Comparison of ENCODE assay signal across 19 cellular contexts in the genomic region with DNA sequence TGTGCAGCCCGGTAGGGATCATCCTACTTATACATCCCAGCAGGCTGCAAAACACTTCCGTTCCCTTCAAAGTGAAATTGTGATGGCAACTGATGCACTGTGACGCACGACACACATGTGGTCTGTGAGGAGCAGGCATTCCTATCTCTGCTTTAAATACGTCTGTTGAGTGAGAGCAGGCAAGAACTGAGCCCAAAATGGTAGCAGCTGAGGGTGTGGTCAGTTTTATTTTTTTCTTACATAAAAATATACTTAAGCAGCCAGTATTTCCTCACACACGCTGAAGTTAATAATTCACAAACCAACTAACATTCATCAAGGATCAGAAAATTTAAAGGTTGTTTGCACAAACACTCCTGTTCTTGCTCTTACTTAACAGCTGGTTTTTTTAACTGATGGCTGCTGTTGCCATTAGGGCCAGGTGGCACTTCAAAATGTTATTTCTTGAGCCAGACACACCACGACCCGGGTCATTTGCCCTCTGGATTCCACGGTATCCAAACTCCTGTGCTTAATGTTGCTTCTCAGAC. TPM values are rescaled to one million over a fixed set of nuclear protein-coding genes. Genes with fewer than 3 reads are reported as not detected.
DNase-seq lines count a peak whose midpoint lies in the region; ATAC-seq, FAIRE-seq and TF ChIP-seq lines count a peak whose summit lies in the region.
"Had no signal": no experiment of that assay in that cellular context is flagged by ENCODE, and none has a peak within 500 bp of the region (broad histone marks: within the 10 kb centered on the region; RNA-seq: fewer than 3 reads in every experiment).

No MANE protein-coding gene starts in this region.

- H3K27me3 Mint-ChIP-seq in CD8-positive, alpha-beta memory T cell, result no peaks in the 10 kb centered on the region
- H3K27me3 Mint-ChIP-seq: activated CD4-positive, alpha-beta T cell treated with anti-CD3 and anti-CD28 coated beads, Interleukin-2, amount 10 ng/mL, durations not matched to agents 7 days and 5 days had no signal

- ATAC-seq in A549 (no peak), mucosa of descending colon (peak; percentile 34)
- no peak for ATAC-seq in activated naive CD4-positive, alpha-beta T cell treated with anti-CD3 and anti-CD28 coated beads, Interleukin-2, amount 50 U/mL, for 72 hours
- ATAC-seq: esophagus mucosa, HCT116, K562 had no signal

- DNase-seq in A549 (ENCODE audit: low read depth in 1 of 2, low spot score in 1 of 2), result no peak
- peak; percentile 32 for DNase-seq in DMS53 treated with DMSO at 0.1 percent for 48 hours (lab: John Stamatoyannopoulos, UW; ENCODE audit: unreplicated experiment)
- DNase-seq in mucosa of descending colon, result peak in 1 of 3 donors; percentile 60
- no peak for DNase-seq in activated naive CD4-positive, alpha-beta T cell treated with anti-CD3 and anti-CD28 coated beads, Interleukin-2, amount 50 U/mL, for 72 hours (ENCODE audit: low spot score in 2 of 2)
- no peak for DNase-seq in C1 segment of cervical spinal cord (lab: John Stamatoyannopoulos, UW)
- no peak for DNase-seq in CD8-positive, alpha-beta memory T cell
- no peak for DNase-seq in effector CD4-positive, alpha-beta T cell
- DNase-seq: activated CD4-positive, alpha-beta T cell treated with anti-CD3 and anti-CD28 coated beads, Interleukin-2, amount 10 ng/mL, durations not matched to agents 7 days and 5 days; activated T-cell treated with anti-CD3 and anti-CD28 coated beads, Interleukin-2, amount 50 U/mL, for 1 hour; AML-193; NCI-H524 treated with DMSO at 0.1 percent for 48 hours; stimulated activated CD4-positive, alpha-beta T cell treated with anti-CD3 and anti-CD28 coated beads, Interleukin-15, amount 100 ng/mL, for 24 hours; T-helper 9 cell had no signal

- H3K4me2 ChIP-seq in A549, result peak overlapping the region; percentile 27; the same call in 2 of the 3 replicates

- no peak overlapping the region for H3K4me3 Mint-ChIP-seq in CD8-positive, alpha-beta memory T cell
- H3K4me3 Mint-ChIP-seq: activated CD4-positive, alpha-beta T cell treated with anti-CD3 and anti-CD28 coated beads, Interleukin-2, amount 10 ng/mL, durations not matched to agents 7 days and 5 days; mesothelial cell of epicardium had no signal

- no peaks in the 10 kb centered on the region for H3K9me3 ChIP-seq in A549
- H3K9me3 ChIP-seq in ectodermal cell (ENCODE audit: control insufficient read depth, low read length), result no peaks in the 10 kb centered on the region
- no peaks in the 10 kb centered on the region for H3K9me3 ChIP-seq in mucosa of descending colon
- H3K9me3 ChIP-seq in CD8-positive, alpha-beta memory T cell (ENCODE audit: low read length), result no peaks in the 10 kb centered on the region

- H3K4me3 ChIP-seq in A549, result no peak overlapping the region
- H3K4me3 ChIP-seq in ectodermal cell (ENCODE audit: insufficient read depth, low read depth, low read length), result no peak overlapping the region
- H3K4me3 ChIP-seq in mucosa of descending colon, result no peak overlapping the region
- H3K4me3 ChIP-seq in CD8-positive, alpha-beta memory T cell (ENCODE audit: low read length), result no peak overlapping the region
- H3K4me3 ChIP-seq: K562 had no signal

- intact Hi-C loops in mucosa of descending colon (cut with DNase I, micrococcal nuclease), result loop anchor here (5.0 to 10.0 kb wide), 2 partner anchors 35 to 52 kb away; no protein-coding TSS in a partner anchor

- peaks cover 43% of the 10 kb centered on the region for H3K4me1 ChIP-seq in A549
- peaks cover 74% of the 10 kb centered on the region for H3K4me1 ChIP-seq in ectodermal cell (ENCODE audit: control insufficient read depth, insufficient read depth, low read length)
- H3K4me1 ChIP-seq in mucosa of descending colon (ENCODE audit: low read depth), result peaks cover 87% of the 10 kb centered on the region
- H3K4me1 ChIP-seq in CD8-positive, alpha-beta memory T cell (ENCODE audit: insufficient read depth, low read length), result peaks cover 45% of the 10 kb centered on the region

- no peak for TF ChIP-seq EP300 in A549 (IDR thresholded peaks at IDR 0.05)

- POLR2A ChIA-PET in A549 (lab: Yijun Ruan, JAX), result no interaction called here
- POLR2A ChIA-PET in CD8-positive, alpha-beta memory T cell (lab: Charles Lee), result no interaction called here

- TF ChIP-seq POLR2A in A549 (IDR thresholded peaks at IDR 0.05; ENCODE audit: low read length), result no peak

- H3K9me3 Mint-ChIP-seq in activated naive CD4-positive, alpha-beta T cell treated with anti-CD3 and anti-CD28 coated beads, Interleukin-2, amount 50 U/mL, for 72 hours, result peaks cover 3 to 11% of the 10 kb centered on the region in 2 donors
- peaks cover 0 to 1% (median 0%) of the 10 kb centered on the region in 5 donors for H3K9me3 Mint-ChIP-seq in CD8-positive, alpha-beta memory T cell

- H3K27ac Mint-ChIP-seq in activated naive CD4-positive, alpha-beta T cell treated with anti-CD3 and anti-CD28 coated beads, Interleukin-2, amount 50 U/mL, for 72 hours, result no peak overlapping the region
- H3K27ac Mint-ChIP-seq in CD8-positive, alpha-beta memory T cell, result no peak overlapping the region
- H3K27ac Mint-ChIP-seq: activated CD4-positive, alpha-beta T cell treated with anti-CD3 and anti-CD28 coated beads, Interleukin-2, amount 10 ng/mL, durations not matched to agents 7 days and 5 days; mesothelial cell of epicardium had no signal

- H3K36me3 Mint-ChIP-seq in activated naive CD4-positive, alpha-beta T cell treated with anti-CD3 and anti-CD28 coated beads, Interleukin-2, amount 50 U/mL, for 72 hours, result peaks cover 12 to 25% of the 10 kb centered on the region in 2 donors
- H3K36me3 Mint-ChIP-seq in CD8-positive, alpha-beta memory T cell, result no peaks in the 10 kb centered on the region
- H3K36me3 Mint-ChIP-seq: mesothelial cell of epicardium had no signal

- H3K27ac ChIP-seq in A549 (no peak overlapping the region), ectodermal cell (ENCODE audit: insufficient read depth, low read depth, low read length, poor library complexity, severe bottlenecking) (peak overlapping the region; percentile 38)
- H3K27ac ChIP-seq in CD8-positive, alpha-beta memory T cell (ENCODE audit: low read depth, low read length), result no peak overlapping the region

- CTCF ChIA-PET in A549 (lab: Yijun Ruan, JAX), result no interaction called here
- CTCF ChIA-PET in CD8-positive, alpha-beta memory T cell (lab: Charles Lee), result no interaction called here

- no peak for TF ChIP-seq RAD21 in A549 (conservative IDR thresholded peaks at IDR 0.05 in 1 of 2, IDR thresholded peaks at IDR 0.05 in 1 of 2)

- WGBS in A549 (ENCODE audit: missing lambda C conversion rate), result 73% methylated on average over 9 of the region's 9 CpGs
- 72 to 77% methylated on average over 9 of the region's 9 CpGs for WGBS in ectodermal cell, 2 experiments

- H3K4me1 Mint-ChIP-seq in CD8-positive, alpha-beta memory T cell, result peaks cover 0 to 67% (median 49%) of the 10 kb centered on the region in 3 donors

- TF ChIP-seq CTCF in A549 (IDR thresholded peaks at IDR 0.05) (no peak), mucosa of descending colon (IDR thresholded peaks at IDR 0.05) (no peak)

- H3K36me3 ChIP-seq in ectodermal cell (ENCODE audit: control insufficient read depth, insufficient read depth, low read length) (no peaks in the 10 kb centered on the region), mucosa of descending colon (ENCODE audit: low read depth) (no peaks in the 10 kb centered on the region)
- no peaks in the 10 kb centered on the region for H3K36me3 ChIP-seq in CD8-positive, alpha-beta memory T cell (ENCODE audit: insufficient read depth, low read length)

- no peaks in the 10 kb centered on the region for H3K27me3 ChIP-seq in ectodermal cell (ENCODE audit: control insufficient read depth, insufficient read depth, low read length, poor library complexity, severe bottlenecking)
- H3K27me3 ChIP-seq in CD8-positive, alpha-beta memory T cell (ENCODE audit: insufficient read depth, low read length, poor library complexity, severe bottlenecking), result no peaks in the 10 kb centered on the region

- FAIRE-seq in A549 (lab: Jason Lieb, UNC), result no peak
- FAIRE-seq: colon, K562 had no signal

TF ChIP-seq in A549, 52 proteins besides CTCF, POLR2A, EP300 and RAD21:
- TF ChIP-seq ZNF302 (CRISPR knock-in tag; IDR thresholded peaks at IDR 0.05) (no peak), JUNB (IDR thresholded peaks at IDR 0.05) (no peak), RNF2 (IDR thresholded peaks at IDR 0.05; ENCODE audit: borderline replicate concordance, low read depth) (no peak), ZFP36 (IDR thresholded peaks at IDR 0.05; ENCODE audit: borderline replicate concordance, partially characterized antibody) (no peak), TP53 (CRISPR knock-in tag; IDR thresholded peaks at IDR 0.05) (no peak), HES2 (IDR thresholded peaks at IDR 0.05) (no peak), KDM5A (IDR thresholded peaks at IDR 0.05) (no peak), HOXB13 (CRISPR knock-in tag; IDR thresholded peaks at IDR 0.05; ENCODE audit: low read depth) (no peak), HEYL (CRISPR knock-in tag; IDR thresholded peaks at IDR 0.05) (no peak), ZSCAN20 (CRISPR knock-in tag; IDR thresholded peaks at IDR 0.05) (no peak), NPAS2 (CRISPR knock-in tag; IDR thresholded peaks at IDR 0.05; ENCODE audit: borderline replicate concordance) (no peak), FOSB (CRISPR knock-in tag; IDR thresholded peaks at IDR 0.05) (no peak)
TF ChIP-seq in A549: peak in this region for 0.

RNA-seq across cellular contexts. Expression of gene LRIG1, which starts 23.9 kb away (rescaled TPM):
- polyA plus RNA-seq in A549 (2011; rRNA removed) (6.2 and 11.2 TPM in 2 replicates), A549 (2017; fragmentation: RNase III; extraction: RNeasy Plus Mini Kit Qiagen cat#74134 plus additional on column Dnase treatment) (1.8 to 2.9 TPM (median 2.6 TPM) in 3 replicates)
- 3.8 and 5.4 TPM in 2 replicates for polyA plus RNA-seq in A549 (2012; cell fraction: cytosol; rRNA removed)
- polyA plus RNA-seq in A549 (2012; cell fraction: nucleus; rRNA removed), result 8.5 and 8.8 TPM in 2 replicates
- 18.4 and 19.3 TPM in 2 replicates for polyA minus RNA-seq in A549 (2011; rRNA and poly(A)+ RNA removed)
- polyA plus RNA-seq in ectodermal cell (2013, experiment 1 of 4), result 109 TPM
- 111 TPM for polyA plus RNA-seq in ectodermal cell (2013, experiment 2 of 4)
- 102 TPM for polyA plus RNA-seq in ectodermal cell (2013, experiment 3 of 4)
- polyA plus RNA-seq in ectodermal cell (2013, experiment 4 of 4), result 105 TPM
- 100 to 1,000 TPM in 1 of 3 donors, 10 to 100 TPM in 2; 72.1 to 180 (median 75.3) TPM for total RNA-seq in mucosa of descending colon
- total RNA-seq in activated naive CD4-positive, alpha-beta T cell treated with anti-CD3 and anti-CD28 coated beads, Interleukin-2, amount 50 U/mL, for 72 hours, result 10 to 100 TPM; 28.2 to 39.1 TPM
- total RNA-seq in CD8-positive, alpha-beta memory T cell, result 10 to 100 TPM; 37.9 to 38.2 TPM
- polyA plus RNA-seq in CD8-positive, alpha-beta memory T cell, result 47.9 TPM
